8 cellular contexts compared by ENCODE assay signal in genomic region chr1:244049969-244050834, GRCh38. TPM values are rescaled to one million over a fixed set of nuclear protein-coding genes. Genes with fewer than 3 reads are reported as not detected.
DNase-seq lines count a peak whose midpoint lies in the region; ATAC-seq, FAIRE-seq and TF ChIP-seq lines count a peak whose summit lies in the region.

No MANE protein-coding gene starts in this region.

- DNase-seq in A549 (ENCODE audit: low read depth in 1 of 2, low spot score in 1 of 2) (no peak), GM23248 (peak; percentile 33), head of caudate nucleus (peak in 23 of 42 donors; percentile 9 to 70 (median 35)), gastrocnemius medialis (peak in 1 of 2 donors; percentile 17), KG1 (lab: John Stamatoyannopoulos, UW) (no peak), A172 (ENCODE audit: low spot score) (no peak)
- peak; percentile 4 to 22 for DNase-seq in activated CD4-positive, alpha-beta T cell treated with anti-CD3 and anti-CD28 coated beads, Interleukin-2, amount 50 U/mL, for 48 hours
- DNase-seq in stimulated activated CD4-positive, alpha-beta T cell treated with anti-CD3 and anti-CD28 coated beads, Interleukin-12 subunit alpha, Interleukin-12 subunit beta, amount 100 ng/mL, for 4 hours: no peak

- H3K27me3 ChIP-seq in GM23248 (replicated peaks; ENCODE audit: insufficient read depth) (no peaks in the 10 kb centered on the region), gastrocnemius medialis (no peaks in the 10 kb centered on the region)

- in situ Hi-C loops in GM23248 (cut with MboI) (no loop called here), gastrocnemius medialis (cut with MboI; ENCODE audit: low sequenced_read_pairs in 4 of 4) (loop anchor here in 1 of 4 donors (25.0 kb wide), 1 partner anchor 187 kb away; no protein-coding TSS in a partner anchor)

- H4K20me1 ChIP-seq in GM23248 (ENCODE audit: insufficient read depth): peaks cover 4% of the 10 kb centered on the region; the same call in 1 of the 2 replicates

- no peak for TF ChIP-seq POLR2A in A549 (IDR thresholded peaks at IDR 0.05; ENCODE audit: low read length)
- peak in 1 of 2 donors; percentile 6 for TF ChIP-seq POLR2A in gastrocnemius medialis (IDR thresholded peaks at IDR 0.05)

- no peaks in the 10 kb centered on the region for H3K9me3 ChIP-seq in A549
- H3K9me3 ChIP-seq in GM23248 (ENCODE audit: low read depth): no peaks in the 10 kb centered on the region
- no peaks in the 10 kb centered on the region for H3K9me3 ChIP-seq in gastrocnemius medialis

- H3K9me2 ChIP-seq in GM23248 (ENCODE audit: insufficient read depth): no peaks in the 10 kb centered on the region

- ATAC-seq in A549 (no peak), gastrocnemius medialis (no peak)

- peaks cover 44% of the 10 kb centered on the region for H3K79me2 ChIP-seq in GM23248 (ENCODE audit: insufficient read depth)

- H3K4me2 ChIP-seq in A549 (peak overlapping the region; percentile 89), GM23248 (ENCODE audit: unreplicated experiment) (peak overlapping the region; percentile 100)

- H3K27ac ChIP-seq in A549: peak overlapping the region; percentile 87 to 100; a peak in 5 of 6 replicates
- H3K27ac ChIP-seq in GM23248: no peak overlapping the region
- peak overlapping the region; percentile 75 to 90 (median 86) for H3K27ac ChIP-seq in gastrocnemius medialis

- H3K4me1 ChIP-seq in A549: peaks cover 30% of the 10 kb centered on the region
- H3K4me1 ChIP-seq in GM23248 (ENCODE audit: insufficient read depth): peaks cover 21% of the 10 kb centered on the region
- peaks cover 32 to 48% of the 10 kb centered on the region in 2 donors for H3K4me1 ChIP-seq in gastrocnemius medialis

- TF ChIP-seq EP300 in A549 (IDR thresholded peaks at IDR 0.05): no peak

- peaks cover 14% of the 10 kb centered on the region; the same call in 1 of the 2 replicates for H3F3A ChIP-seq in GM23248 (ENCODE audit: insufficient read depth)

- H2AFZ ChIP-seq in GM23248: peak overlapping the region; percentile 55

- intact Hi-C loops in head of caudate nucleus (cut with DNase I): loop anchor here (2.0 to 10.0 kb wide), 7 partner anchors 105 to 795 kb away; partner anchors contain the start of genes CEP170 and SDCCAG8
- intact Hi-C loops in gastrocnemius medialis (cut with DNase I; ENCODE audit: low total_unique reads): loop anchor here (2.0 to 5.0 kb wide), 6 partner anchors 163 to 795 kb away; partner anchors contain the start of genes ADSS2, AKT3 and CEP170

- TF ChIP-seq CTCF in A549 (IDR thresholded peaks at IDR 0.05) (no peak), gastrocnemius medialis (IDR thresholded peaks at IDR 0.05 in 4 of 5, conservative IDR thresholded peaks at IDR 0.05 in 1 of 5) (no peak)

- H3K9ac ChIP-seq in GM23248: peak overlapping the region; percentile 72

- CTCF ChIA-PET in A549 (lab: Yijun Ruan, JAX): interaction anchor here (2.5 kb wide), 1 partner anchor 222 kb away, joined by 10 read pairs; no protein-coding TSS in a partner anchor

- no peak for TF ChIP-seq RAD21 in A549 (conservative IDR thresholded peaks at IDR 0.05 in 1 of 2, IDR thresholded peaks at IDR 0.05 in 1 of 2)

- POLR2A ChIA-PET in A549 (lab: Yijun Ruan, JAX): no interaction called here

- H3K36me3 ChIP-seq in GM23248 (ENCODE audit: low read depth): 0 out of 2 replicates have a peak, but pooled peaks cover 3% of the 10 kb centered on the region
- peaks cover 0 to 13% of the 10 kb centered on the region in 2 donors for H3K36me3 ChIP-seq in gastrocnemius medialis

- H3K4me3 ChIP-seq in A549: peak overlapping the region; percentile 63
- H3K4me3 ChIP-seq in GM23248: peak overlapping the region; percentile 81
- H3K4me3 ChIP-seq in gastrocnemius medialis: peak overlapping the region; percentile 65 to 72 (median 70)

- no peak for FAIRE-seq in A549 (lab: Jason Lieb, UNC)

- WGBS in A549 (ENCODE audit: missing lambda C conversion rate): 61% methylated on average over 22 of the region's 22 CpGs
- WGBS in GM23248 (ENCODE audit: low coverage in 1 of 2, low lambda C conversion rate in 2 of 2, missing lambda C conversion rate in 2 of 2), 2 experiments: 20 to 23% methylated on average over 22 of the region's 22 CpGs

TF ChIP-seq in A549, 52 proteins besides CTCF, POLR2A, EP300 and RAD21:
- TF ChIP-seq ZFP36 (IDR thresholded peaks at IDR 0.05; ENCODE audit: borderline replicate concordance, partially characterized antibody): no peak
- TF ChIP-seq RARB (CRISPR knock-in tag; IDR thresholded peaks at IDR 0.05): no peak
- no peak for TF ChIP-seq NR3C1 (IDR thresholded peaks at IDR 0.05)
- no peak for TF ChIP-seq HEYL (CRISPR knock-in tag; IDR thresholded peaks at IDR 0.05)
- no peak for TF ChIP-seq BCL3 (IDR thresholded peaks at IDR 0.05)
- TF ChIP-seq EHMT2 (IDR thresholded peaks at IDR 0.05; ENCODE audit: low read depth): no peak
- no peak for TF ChIP-seq REST (IDR thresholded peaks at IDR 0.05)
- no peak for TF ChIP-seq USF2 (IDR thresholded peaks at IDR 0.05)
- no peak for TF ChIP-seq PHF8 (IDR thresholded peaks at IDR 0.05; ENCODE audit: borderline replicate concordance, low read depth)
- no peak for TF ChIP-seq RCOR1 (IDR thresholded peaks at IDR 0.05; ENCODE audit: low read depth, low read length)
- TF ChIP-seq HDAC2 (IDR thresholded peaks at IDR 0.05): no peak
- TF ChIP-seq JUN (IDR thresholded peaks at IDR 0.05): no peak
- no peak for TF ChIP-seq CHD2 (IDR thresholded peaks at IDR 0.05; ENCODE audit: low read length, partially characterized antibody)
- TF ChIP-seq CBX2 (IDR thresholded peaks at IDR 0.05; ENCODE audit: borderline replicate concordance, low read depth): no peak
- TF ChIP-seq SMC3 (IDR thresholded peaks at IDR 0.05): no peak
- no peak for TF ChIP-seq MAFK (IDR thresholded peaks at IDR 0.05; ENCODE audit: partially characterized antibody)

RNA-seq across cellular contexts. Expression of gene ZBTB18, which starts 0.9 kb away (rescaled TPM):
- polyA plus RNA-seq in A549 (2011; rRNA removed) (9.1 and 9.9 TPM in 2 replicates), A549 (2017; fragmentation: RNase III; extraction: RNeasy Plus Mini Kit Qiagen cat#74134 plus additional on column Dnase treatment) (9.3 to 10.0 TPM (median 9.7 TPM) in 3 replicates), GM23248 (2016; fragmentation: Nextera tagmentation; extraction: Ambion mirVana) (0.25 and 0.47 TPM in 2 replicates)
- 6.1 and 7.1 TPM in 2 replicates for polyA plus RNA-seq in A549 (2012; cell fraction: cytosol; rRNA removed)
- polyA plus RNA-seq in A549 (2012; cell fraction: nucleus; rRNA removed): 8.5 and 11.8 TPM in 2 replicates
- polyA minus RNA-seq in A549 (2011; rRNA and poly(A)+ RNA removed): 8.5 and 8.8 TPM in 2 replicates
- 9.2 and 10.0 TPM in 2 replicates for total RNA-seq in GM23248 (2014; rRNA removed; shearing (Covaris generic))
- 10 to 100 TPM; 48.2 to 60.7 (median 55.5) TPM for total RNA-seq in gastrocnemius medialis
- 24.5 and 28.8 TPM in 2 replicates for total RNA-seq in A172 (2014; rRNA removed; shearing (Covaris generic))

Comparison
In these comparisons a context has a peak if more than half of its experiments do, and no peak if none do; other contexts are left out.
1. DNase-seq: peak in GM23248 (single experiment), activated CD4-positive, alpha-beta T cell treated with anti-CD3 and anti-CD28 coated beads, Interleukin-2, amount 50 U/mL, for 48 hours (2 of 2) and head of caudate nucleus (23 of 42); none in A549 (0 of 2), stimulated activated CD4-positive, alpha-beta T cell treated with anti-CD3 and anti-CD28 coated beads, Interleukin-12 subunit alpha, Interleukin-12 subunit beta, amount 100 ng/mL, for 4 hours (single experiment), KG1 (single experiment) and A172 (single experiment).
2. Peak in every context shown above with its lines, with median percentiles within 50 percentile points of each other: H3K4me3 ChIP-seq.